In genomic region chr18:50738103-50738757, GRCh38 we compare ENCODE assay signal across 1 cellular context.
TF ChIP-seq lines count a peak whose summit lies in the region.

No MANE protein-coding gene starts in this region.

TF ChIP-seq in HepG2, 621 proteins besides CTCF, POLR2A, EP300 and RAD21 (continued from another document):
- TF ChIP-seq, protein P1, sequence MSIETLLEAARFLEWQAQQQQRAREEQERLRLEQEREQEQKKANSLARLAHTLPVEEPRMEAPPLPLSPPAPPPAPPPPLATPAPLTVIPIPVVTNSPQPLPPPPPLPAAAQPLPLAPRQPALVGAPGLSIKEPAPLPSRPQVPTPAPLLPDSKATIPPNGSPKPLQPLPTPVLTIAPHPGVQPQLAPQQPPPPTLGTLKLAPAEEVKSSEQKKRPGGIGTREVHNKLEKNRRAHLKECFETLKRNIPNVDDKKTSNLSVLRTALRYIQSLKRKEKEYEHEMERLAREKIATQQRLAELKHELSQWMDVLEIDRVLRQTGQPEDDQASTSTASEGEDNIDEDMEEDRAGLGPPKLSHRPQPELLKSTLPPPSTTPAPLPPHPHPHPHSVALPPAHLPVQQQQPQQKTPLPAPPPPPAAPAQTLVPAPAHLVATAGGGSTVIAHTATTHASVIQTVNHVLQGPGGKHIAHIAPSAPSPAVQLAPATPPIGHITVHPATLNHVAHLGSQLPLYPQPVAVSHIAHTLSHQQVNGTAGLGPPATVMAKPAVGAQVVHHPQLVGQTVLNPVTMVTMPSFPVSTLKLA (IDR thresholded peaks at IDR 0.05): peak; percentile 9; the same call in 1 of the 2 replicates
- TF ChIP-seq, protein P2, sequence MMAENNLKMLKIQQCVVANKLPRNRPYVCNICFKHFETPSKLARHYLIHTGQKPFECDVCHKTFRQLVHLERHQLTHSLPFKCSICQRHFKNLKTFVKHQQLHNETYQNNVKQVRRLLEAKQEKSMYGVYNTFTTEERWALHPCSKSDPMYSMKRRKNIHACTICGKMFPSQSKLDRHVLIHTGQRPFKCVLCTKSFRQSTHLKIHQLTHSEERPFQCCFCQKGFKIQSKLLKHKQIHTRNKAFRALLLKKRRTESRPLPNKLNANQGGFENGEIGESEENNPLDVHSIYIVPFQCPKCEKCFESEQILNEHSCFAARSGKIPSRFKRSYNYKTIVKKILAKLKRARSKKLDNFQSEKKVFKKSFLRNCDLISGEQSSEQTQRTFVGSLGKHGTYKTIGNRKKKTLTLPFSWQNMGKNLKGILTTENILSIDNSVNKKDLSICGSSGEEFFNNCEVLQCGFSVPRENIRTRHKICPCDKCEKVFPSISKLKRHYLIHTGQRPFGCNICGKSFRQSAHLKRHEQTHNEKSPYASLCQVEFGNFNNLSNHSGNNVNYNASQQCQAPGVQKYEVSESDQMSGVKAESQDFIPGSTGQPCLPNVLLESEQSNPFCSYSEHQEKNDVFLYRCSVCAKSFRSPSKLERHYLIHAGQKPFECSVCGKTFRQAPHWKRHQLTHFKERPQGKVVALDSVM (CRISPR knock-in tag; IDR thresholded peaks at IDR 0.05): peak; percentile 80
- peak; percentile 65 for TF ChIP-seq ZNF362 (CRISPR knock-in tag; IDR thresholded peaks at IDR 0.05; ENCODE audit: borderline replicate concordance)
